In genomic region chr5:177388521-177389052, GRCh38 we compare ENCODE assay signal across 13 cellular contexts. TPM values are rescaled to one million over a fixed set of nuclear protein-coding genes. Genes with fewer than 3 reads are reported as not detected.
A peak's percentile ranks its signal among the peaks of the same experiment; 100 is the strongest.
DNase-seq lines count a peak whose midpoint lies in the region; ATAC-seq, FAIRE-seq and TF ChIP-seq lines count a peak whose summit lies in the region.
"Had no signal": no experiment of that assay in that cellular context is flagged by ENCODE, and none has a peak within 500 bp of the region (broad histone marks: within the 10 kb centered on the region; RNA-seq: fewer than 3 reads in every experiment).

No MANE protein-coding gene starts in this region.

- in situ Hi-C loops in GM13977 (cut with MboI; ENCODE audit: low pct_unique_long_range_greater_than_20kb, low sequenced_read_pairs, unreplicated experiment): no loop called here

- no peak for TF ChIP-seq POLR2A in GM12892 (IDR thresholded peaks at IDR 0.05; ENCODE audit: low read depth, low read length)

- H3K36me3 ChIP-seq in BLaER1 (no peaks in the 10 kb centered on the region), mesodermal cell (ENCODE audit: control insufficient read depth, insufficient read depth, low read length) (no peaks in the 10 kb centered on the region)

- H3K36me3 Mint-ChIP-seq in activated naive CD8-positive, alpha-beta T cell treated with anti-CD3 and anti-CD28 coated beads, Interleukin-2, amount 10 ng/mL, durations not matched to agents 7 days and 5 days: no peaks in the 10 kb centered on the region

- TF ChIP-seq CTCF in GM13977 (IDR thresholded peaks at IDR 0.05; ENCODE audit: extremely low read depth, insufficient read depth, missing control alignments): no peak

- no peaks in the 10 kb centered on the region for H3K9me3 ChIP-seq in BLaER1
- H3K9me3 ChIP-seq in mesodermal cell (ENCODE audit: control insufficient read depth, low read length): no peaks in the 10 kb centered on the region

- H3K4me3 ChIP-seq in BLaER1 (no peak overlapping the region), mesodermal cell (ENCODE audit: extremely low read depth, insufficient read depth, low read length, poor library complexity, severe bottlenecking) (no peak overlapping the region)

- ATAC-seq in activated naive CD8-positive, alpha-beta T cell treated with anti-CD3 and anti-CD28 coated beads, Interleukin-2, amount 10 ng/mL, durations not matched to agents 7 days and 5 days (ENCODE audit: low read depth): no peak
- ATAC-seq in HG03342 (IDR thresholded peaks at IDR 0.05; ENCODE audit: unreplicated experiment) (no peak), HG03196 (IDR thresholded peaks at IDR 0.05; ENCODE audit: unreplicated experiment) (no peak)

- peaks cover 41% of the 10 kb centered on the region for H3K4me1 Mint-ChIP-seq in activated naive CD8-positive, alpha-beta T cell treated with anti-CD3 and anti-CD28 coated beads, Interleukin-2, amount 10 ng/mL, durations not matched to agents 7 days and 5 days

- H3K9ac ChIP-seq in BLaER1: no peak overlapping the region

- peak overlapping the region; percentile 76 for H3K4me2 ChIP-seq in BLaER1

- peak; percentile 17 for FAIRE-seq in GM12892 (lab: Jason Lieb, UNC)
- FAIRE-seq: endometrium had no signal

- DNase-seq in GM12892 (ENCODE audit: insufficient read length): no peak
- no peak for DNase-seq in activated naive CD8-positive, alpha-beta T cell treated with anti-CD3 and anti-CD28 coated beads, Interleukin-2, amount 10 ng/mL, durations not matched to agents 7 days and 5 days
- DNase-seq in SIG-M5 (lab: John Stamatoyannopoulos, UW): no peak
- no peak for DNase-seq in GM13977 (ENCODE audit: low spot score)
- DNase-seq: anterior cingulate cortex, hypothalamus had no signal

- H3K27ac Mint-ChIP-seq in activated naive CD8-positive, alpha-beta T cell treated with anti-CD3 and anti-CD28 coated beads, Interleukin-2, amount 10 ng/mL, durations not matched to agents 7 days and 5 days: peak overlapping the region; percentile 88

- no peaks in the 10 kb centered on the region for H3K27me3 Mint-ChIP-seq in activated naive CD8-positive, alpha-beta T cell treated with anti-CD3 and anti-CD28 coated beads, Interleukin-2, amount 10 ng/mL, durations not matched to agents 7 days and 5 days

- no peaks in the 10 kb centered on the region for H3K9me3 Mint-ChIP-seq in activated naive CD8-positive, alpha-beta T cell treated with anti-CD3 and anti-CD28 coated beads, Interleukin-2, amount 10 ng/mL, durations not matched to agents 7 days and 5 days

- H3K27ac ChIP-seq in BLaER1 (peak overlapping the region; percentile 67), mesodermal cell (ENCODE audit: low read depth, low read length, severe bottlenecking) (peak overlapping the region; percentile 84)

- WGBS in mesodermal cell (ENCODE audit: insufficient coverage in 2 of 2), 2 experiments: 90 to 94% methylated on average over 7 to 9 of the region's 10 CpGs

- peaks cover 87% of the 10 kb centered on the region for H3K4me1 ChIP-seq in BLaER1
- peaks cover 16% of the 10 kb centered on the region for H3K4me1 ChIP-seq in mesodermal cell (ENCODE audit: control insufficient read depth, insufficient read depth, low read length, poor library complexity, severe bottlenecking)

- POLR2A ChIA-PET in activated naive CD8-positive, alpha-beta T cell treated with anti-CD3 and anti-CD28 coated beads, Interleukin-2, amount 10 ng/mL, durations not matched to agents 7 days and 5 days (lab: Charles Lee): interaction anchor here (1.0 to 2.7 kb wide), 5 partner anchors 30 to 79 kb away, joined by 3 to 31 read pairs (median 4); partner anchors contain the start of gene RGS14

- H3K27me3 ChIP-seq in BLaER1: no peaks in the 10 kb centered on the region

- peak overlapping the region; percentile 45 for H3K4me3 Mint-ChIP-seq in activated naive CD8-positive, alpha-beta T cell treated with anti-CD3 and anti-CD28 coated beads, Interleukin-2, amount 10 ng/mL, durations not matched to agents 7 days and 5 days

- H4K20me1 ChIP-seq in BLaER1: no peaks in the 10 kb centered on the region

RNA-seq across cellular contexts. Expression of gene SLC34A1, which starts 4.4 kb away (rescaled TPM):
- not detected for polyA plus RNA-seq in GM12892 (2012; ENCODE audit: missing spikeins)
- 1 to 10 TPM; 1.9 to 2.1 TPM for total RNA-seq in activated naive CD8-positive, alpha-beta T cell treated with anti-CD3 and anti-CD28 coated beads, Interleukin-2, amount 10 ng/mL, durations not matched to agents 7 days and 5 days
- not detected for polyA plus RNA-seq in mesodermal cell (2013, experiment 1 of 2)
- polyA plus RNA-seq in mesodermal cell (2013, experiment 2 of 2): not detected
- total RNA-seq: osteocyte had no signal

RNA-seq across cellular contexts. Expression of gene PFN3, which starts 11.9 kb away (rescaled TPM):
- polyA plus RNA-seq in GM12892 (2012; ENCODE audit: missing spikeins): not detected
- not detected for total RNA-seq in activated naive CD8-positive, alpha-beta T cell treated with anti-CD3 and anti-CD28 coated beads, Interleukin-2, amount 10 ng/mL, durations not matched to agents 7 days and 5 days
- polyA plus RNA-seq in mesodermal cell (2013, experiment 1 of 2): not detected
- not detected for polyA plus RNA-seq in mesodermal cell (2013, experiment 2 of 2)
- total RNA-seq: lower leg skin, osteocyte had no signal

RNA-seq across cellular contexts. Expression of gene F12, which starts 20.8 kb away (rescaled TPM):
- 0.74 TPM for polyA plus RNA-seq in GM12892 (2012; ENCODE audit: missing spikeins)
- total RNA-seq in activated naive CD8-positive, alpha-beta T cell treated with anti-CD3 and anti-CD28 coated beads, Interleukin-2, amount 10 ng/mL, durations not matched to agents 7 days and 5 days: 1 to 10 TPM; 2.2 to 2.8 TPM
- 2.1 TPM for polyA plus RNA-seq in mesodermal cell (2013, experiment 1 of 2)
- polyA plus RNA-seq in mesodermal cell (2013, experiment 2 of 2): 0.76 TPM

RNA-seq across cellular contexts. Expression of gene RGS14, which starts 30.9 kb away (rescaled TPM):
- 26.0 TPM for polyA plus RNA-seq in GM12892 (2012; ENCODE audit: missing spikeins)
- 100 to 1,000 TPM; 113 to 124 TPM for total RNA-seq in activated naive CD8-positive, alpha-beta T cell treated with anti-CD3 and anti-CD28 coated beads, Interleukin-2, amount 10 ng/mL, durations not matched to agents 7 days and 5 days
- polyA plus RNA-seq in mesodermal cell (2013, experiment 1 of 2): 23.0 TPM
- 16.1 TPM for polyA plus RNA-seq in mesodermal cell (2013, experiment 2 of 2)

RNA-seq across cellular contexts. Expression of gene LMAN2, which starts 37.1 kb away (rescaled TPM):
- 44.8 TPM for polyA plus RNA-seq in GM12892 (2012; ENCODE audit: missing spikeins)
- 100 to 1,000 TPM; 110 to 116 TPM for total RNA-seq in activated naive CD8-positive, alpha-beta T cell treated with anti-CD3 and anti-CD28 coated beads, Interleukin-2, amount 10 ng/mL, durations not matched to agents 7 days and 5 days
- polyA plus RNA-seq in mesodermal cell (2013, experiment 1 of 2): 200 TPM
- polyA plus RNA-seq in mesodermal cell (2013, experiment 2 of 2): 172 TPM
